1 cellular context compared by ENCODE assay signal in genomic region chr10:89207801-89208551, GRCh38.
TF ChIP-seq lines count a peak whose summit lies in the region.

No MANE protein-coding gene starts in this region.

TF ChIP-seq in HEK293, 187 proteins besides CTCF, POLR2A, EP300 and RAD21 (continued from another document):
- TF ChIP-seq, protein P1, sequence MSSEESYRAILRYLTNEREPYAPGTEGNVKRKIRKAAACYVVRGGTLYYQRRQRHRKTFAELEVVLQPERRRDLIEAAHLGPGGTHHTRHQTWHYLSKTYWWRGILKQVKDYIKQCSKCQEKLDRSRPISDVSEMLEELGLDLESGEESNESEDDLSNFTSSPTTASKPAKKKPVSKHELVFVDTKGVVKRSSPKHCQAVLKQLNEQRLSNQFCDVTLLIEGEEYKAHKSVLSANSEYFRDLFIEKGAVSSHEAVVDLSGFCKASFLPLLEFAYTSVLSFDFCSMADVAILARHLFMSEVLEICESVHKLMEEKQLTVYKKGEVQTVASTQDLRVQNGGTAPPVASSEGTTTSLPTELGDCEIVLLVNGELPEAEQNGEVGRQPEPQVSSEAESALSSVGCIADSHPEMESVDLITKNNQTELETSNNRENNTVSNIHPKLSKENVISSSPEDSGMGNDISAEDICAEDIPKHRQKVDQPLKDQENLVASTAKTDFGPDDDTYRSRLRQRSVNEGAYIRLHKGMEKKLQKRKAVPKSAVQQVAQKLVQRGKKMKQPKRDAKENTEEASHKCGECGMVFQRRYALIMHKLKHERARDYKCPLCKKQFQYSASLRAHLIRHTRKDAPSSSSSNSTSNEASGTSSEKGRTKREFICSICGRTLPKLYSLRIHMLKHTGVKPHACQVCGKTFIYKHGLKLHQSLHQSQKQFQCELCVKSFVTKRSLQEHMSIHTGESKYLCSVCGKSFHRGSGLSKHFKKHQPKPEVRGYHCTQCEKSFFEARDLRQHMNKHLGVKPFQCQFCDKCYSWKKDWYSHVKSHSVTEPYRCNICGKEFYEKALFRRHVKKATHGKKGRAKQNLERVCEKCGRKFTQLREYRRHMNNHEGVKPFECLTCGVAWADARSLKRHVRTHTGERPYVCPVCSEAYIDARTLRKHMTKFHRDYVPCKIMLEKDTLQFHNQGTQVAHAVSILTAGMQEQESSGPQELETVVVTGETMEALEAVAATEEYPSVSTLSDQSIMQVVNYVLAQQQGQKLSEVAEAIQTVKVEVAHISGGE (tag by site-specific recombination; conservative IDR thresholded peaks at IDR 0.05; ENCODE audit: low read depth): peak; percentile 81
- TF ChIP-seq ZBTB48 (tag by site-specific recombination; IDR thresholded peaks at IDR 0.05) (no peak), ZSCAN5A (tag by site-specific recombination; IDR thresholded peaks at IDR 0.05) (peak; percentile 44; the same call in 1 of the 2 replicates), GLIS2 (tag by site-specific recombination; IDR thresholded peaks at IDR 0.05) (peak; percentile 42; the same call in 1 of the 2 replicates), ZSCAN30 (tag by site-specific recombination; IDR thresholded peaks at IDR 0.05) (peak; percentile 74), ZBTB26 (tag by site-specific recombination; optimal IDR thresholded peaks at IDR 0.05) (peak; percentile 59), ZNF777 (tag by site-specific recombination; IDR thresholded peaks at IDR 0.05; ENCODE audit: borderline replicate concordance) (no peak), ATF2 (tag by site-specific recombination; IDR thresholded peaks at IDR 0.05; ENCODE audit: low read depth) (peak; percentile 20; the same call in 1 of the 2 replicates)
- TF ChIP-seq, protein P2, sequence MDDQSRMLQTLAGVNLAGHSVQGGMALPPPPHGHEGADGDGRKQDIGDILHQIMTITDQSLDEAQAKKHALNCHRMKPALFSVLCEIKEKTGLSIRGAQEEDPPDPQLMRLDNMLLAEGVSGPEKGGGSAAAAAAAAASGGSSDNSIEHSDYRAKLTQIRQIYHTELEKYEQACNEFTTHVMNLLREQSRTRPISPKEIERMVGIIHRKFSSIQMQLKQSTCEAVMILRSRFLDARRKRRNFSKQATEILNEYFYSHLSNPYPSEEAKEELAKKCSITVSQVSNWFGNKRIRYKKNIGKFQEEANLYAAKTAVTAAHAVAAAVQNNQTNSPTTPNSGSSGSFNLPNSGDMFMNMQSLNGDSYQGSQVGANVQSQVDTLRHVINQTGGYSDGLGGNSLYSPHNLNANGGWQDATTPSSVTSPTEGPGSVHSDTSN (CRISPR knock-in tag; IDR thresholded peaks at IDR 0.05): 0 out of 2 replicates have a peak, but pooled peaks have one; percentile 24
- TF ChIP-seq, protein P3, sequence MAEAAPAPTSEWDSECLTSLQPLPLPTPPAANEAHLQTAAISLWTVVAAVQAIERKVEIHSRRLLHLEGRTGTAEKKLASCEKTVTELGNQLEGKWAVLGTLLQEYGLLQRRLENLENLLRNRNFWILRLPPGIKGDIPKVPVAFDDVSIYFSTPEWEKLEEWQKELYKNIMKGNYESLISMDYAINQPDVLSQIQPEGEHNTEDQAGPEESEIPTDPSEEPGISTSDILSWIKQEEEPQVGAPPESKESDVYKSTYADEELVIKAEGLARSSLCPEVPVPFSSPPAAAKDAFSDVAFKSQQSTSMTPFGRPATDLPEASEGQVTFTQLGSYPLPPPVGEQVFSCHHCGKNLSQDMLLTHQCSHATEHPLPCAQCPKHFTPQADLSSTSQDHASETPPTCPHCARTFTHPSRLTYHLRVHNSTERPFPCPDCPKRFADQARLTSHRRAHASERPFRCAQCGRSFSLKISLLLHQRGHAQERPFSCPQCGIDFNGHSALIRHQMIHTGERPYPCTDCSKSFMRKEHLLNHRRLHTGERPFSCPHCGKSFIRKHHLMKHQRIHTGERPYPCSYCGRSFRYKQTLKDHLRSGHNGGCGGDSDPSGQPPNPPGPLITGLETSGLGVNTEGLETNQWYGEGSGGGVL (tag by site-specific recombination; IDR thresholded peaks at IDR 0.05): peak; percentile 30; the same call in 1 of the 2 replicates
- TF ChIP-seq, protein P4, sequence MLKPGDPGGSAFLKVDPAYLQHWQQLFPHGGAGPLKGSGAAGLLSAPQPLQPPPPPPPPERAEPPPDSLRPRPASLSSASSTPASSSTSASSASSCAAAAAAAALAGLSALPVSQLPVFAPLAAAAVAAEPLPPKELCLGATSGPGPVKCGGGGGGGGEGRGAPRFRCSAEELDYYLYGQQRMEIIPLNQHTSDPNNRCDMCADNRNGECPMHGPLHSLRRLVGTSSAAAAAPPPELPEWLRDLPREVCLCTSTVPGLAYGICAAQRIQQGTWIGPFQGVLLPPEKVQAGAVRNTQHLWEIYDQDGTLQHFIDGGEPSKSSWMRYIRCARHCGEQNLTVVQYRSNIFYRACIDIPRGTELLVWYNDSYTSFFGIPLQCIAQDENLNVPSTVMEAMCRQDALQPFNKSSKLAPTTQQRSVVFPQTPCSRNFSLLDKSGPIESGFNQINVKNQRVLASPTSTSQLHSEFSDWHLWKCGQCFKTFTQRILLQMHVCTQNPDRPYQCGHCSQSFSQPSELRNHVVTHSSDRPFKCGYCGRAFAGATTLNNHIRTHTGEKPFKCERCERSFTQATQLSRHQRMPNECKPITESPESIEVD (tag by site-specific recombination; IDR thresholded peaks at IDR 0.05): no peak
